Comparison of ENCODE assay signal across 23 cellular contexts in genomic region chr5:56191646-56192045, GRCh38. TPM values are rescaled to one million over a fixed set of nuclear protein-coding genes. Genes with fewer than 3 reads are reported as not detected.
"Had no signal": no experiment of that assay in that cellular context is flagged by ENCODE, and none has a peak within 500 bp of the region (broad histone marks: within the 10 kb centered on the region; RNA-seq: fewer than 3 reads in every experiment).

No MANE protein-coding gene starts in this region.

- FAIRE-seq: colon had no signal

- H3K9me3 ChIP-seq: gastrocnemius medialis, spleen, uterus had no signal

- H3K9me3 Mint-ChIP-seq: brain; stimulated activated naive B cell treated with anti-CD40 and anti-IgM and Interleukin-4, amounts not matched to agents 10 μg/mL and 1 μg/mL and 100 μg/mL, for 72 hours had no signal

- H3K4me1 ChIP-seq: gastrocnemius medialis, uterus had no signal

- DNase-seq: activated CD4-positive, alpha-beta T cell treated with anti-CD3 and anti-CD28 coated beads, Interleukin-2, amount 10 ng/mL, durations not matched to agents 7 days and 5 days; activated CD8-positive, alpha-beta memory T cell treated with anti-CD3 and anti-CD28 coated beads, Interleukin-2, amount 50 U/mL, for 48 hours; activated effector memory CD4-positive, alpha-beta T cell treated with Interleukin-2 at 50 U/mL for 16 hours; activated naive CD4-positive, alpha-beta T cell treated with anti-CD3 and anti-CD28 coated beads, Interleukin-2, amount 10 ng/mL, durations not matched to agents 7 days and 5 days; activated naive CD8-positive, alpha-beta T cell treated with anti-CD3 and anti-CD28 coated beads, Interleukin-2, amount 50 U/mL, for 24 hours; activated T-cell treated with anti-CD3 and anti-CD28 coated beads, Interleukin-2, amount 50 U/mL, for 48 hours; anterior cingulate cortex; caudate nucleus; gastrocnemius medialis; heart left ventricle; kidney glomerular epithelial cell; left ventricle myocardium superior; nephron progenitor cell; occipital lobe; retina; spleen; stimulated activated CD4-positive, alpha-beta T cell treated with anti-CD3 and anti-CD28 coated beads, Interleukin-4, amount 100 ng/mL, for 4 hours; stimulated activated naive B cell treated with anti-CD40 and anti-IgM and Interleukin-4, amounts not matched to agents 10 μg/mL and 1 μg/mL and 100 μg/mL, for 72 hours; T-helper 9 cell; uterus had no signal

- H3K27ac Mint-ChIP-seq: activated CD4-positive, alpha-beta T cell treated with anti-CD3 and anti-CD28 coated beads, Interleukin-2, amount 10 ng/mL, durations not matched to agents 7 days and 5 days; activated naive CD4-positive, alpha-beta T cell treated with anti-CD3 and anti-CD28 coated beads, Interleukin-2, amount 10 ng/mL, durations not matched to agents 7 days and 5 days; activated naive CD8-positive, alpha-beta T cell treated with anti-CD3 and anti-CD28 coated beads, Interleukin-2, amount 50 U/mL, for 24 hours; brain; nephron progenitor cell; stimulated activated naive B cell treated with anti-CD40 and anti-IgM and Interleukin-4, amounts not matched to agents 10 μg/mL and 1 μg/mL and 100 μg/mL, for 72 hours had no signal

- H3K36me3 Mint-ChIP-seq: brain; stimulated activated naive B cell treated with anti-CD40 and anti-IgM and Interleukin-4, amounts not matched to agents 10 μg/mL and 1 μg/mL and 100 μg/mL, for 72 hours had no signal

- H3K27me3 Mint-ChIP-seq: activated CD4-positive, alpha-beta T cell treated with anti-CD3 and anti-CD28 coated beads, Interleukin-2, amount 10 ng/mL, durations not matched to agents 7 days and 5 days; activated naive CD4-positive, alpha-beta T cell treated with anti-CD3 and anti-CD28 coated beads, Interleukin-2, amount 10 ng/mL, durations not matched to agents 7 days and 5 days; activated naive CD8-positive, alpha-beta T cell treated with anti-CD3 and anti-CD28 coated beads, Interleukin-2, amount 50 U/mL, for 24 hours; stimulated activated naive B cell treated with anti-CD40 and anti-IgM and Interleukin-4, amounts not matched to agents 10 μg/mL and 1 μg/mL and 100 μg/mL, for 72 hours had no signal

- ATAC-seq: activated naive CD8-positive, alpha-beta T cell treated with anti-CD3 and anti-CD28 coated beads, Interleukin-2, amount 50 U/mL, for 24 hours; gastrocnemius medialis; heart left ventricle; left ventricle myocardium superior; stimulated activated naive B cell treated with anti-CD40 and anti-IgM and Interleukin-4, amounts not matched to agents 10 μg/mL and 1 μg/mL and 100 μg/mL, for 72 hours had no signal

- H3K4me3 Mint-ChIP-seq: activated CD4-positive, alpha-beta T cell treated with anti-CD3 and anti-CD28 coated beads, Interleukin-2, amount 10 ng/mL, durations not matched to agents 7 days and 5 days; activated naive CD4-positive, alpha-beta T cell treated with anti-CD3 and anti-CD28 coated beads, Interleukin-2, amount 10 ng/mL, durations not matched to agents 7 days and 5 days; activated naive CD8-positive, alpha-beta T cell treated with anti-CD3 and anti-CD28 coated beads, Interleukin-2, amount 50 U/mL, for 24 hours; brain; nephron progenitor cell; stimulated activated naive B cell treated with anti-CD40 and anti-IgM and Interleukin-4, amounts not matched to agents 10 μg/mL and 1 μg/mL and 100 μg/mL, for 72 hours had no signal

- H3K27ac ChIP-seq: gastrocnemius medialis, uterus had no signal

- H3K36me3 ChIP-seq: gastrocnemius medialis, heart left ventricle, spleen, uterus had no signal

- H3K4me3 ChIP-seq: gastrocnemius medialis, heart left ventricle, spleen, uterus had no signal

- H3K27me3 ChIP-seq: gastrocnemius medialis, heart left ventricle, spleen, uterus had no signal

- H3K4me1 Mint-ChIP-seq: brain, nephron progenitor cell had no signal

RNA-seq across cellular contexts. Expression of gene ANKRD55, which starts 41.5 kb away (rescaled TPM):
- total RNA-seq: gastrocnemius medialis, left ventricle myocardium superior, myocyte had no signal
- polyA plus RNA-seq: heart left ventricle had no signal
